19 cellular contexts compared by ENCODE assay signal in genomic region chr9:124782661-124783574, GRCh38. TPM values are rescaled to one million over a fixed set of nuclear protein-coding genes. Genes with fewer than 3 reads are reported as not detected.
DNase-seq lines count a peak whose midpoint lies in the region; ATAC-seq, FAIRE-seq and TF ChIP-seq lines count a peak whose summit lies in the region.
"Had no signal": no experiment of that assay in that cellular context is flagged by ENCODE, and none has a peak within 500 bp of the region (broad histone marks: within the 10 kb centered on the region; RNA-seq: fewer than 3 reads in every experiment).

No MANE protein-coding gene starts in this region.

- no peaks in the 10 kb centered on the region for H3K27me3 ChIP-seq in Peyer's patch
- no peaks in the 10 kb centered on the region for H3K27me3 ChIP-seq in spleen (replicated peaks in 1 of 7)

- no peak for TF ChIP-seq POLR2A in Peyer's patch (IDR thresholded peaks at IDR 0.05)
- TF ChIP-seq POLR2A in spleen (IDR thresholded peaks at IDR 0.05): no peak

- DNase-seq in D721Med (ENCODE audit: insufficient read length, low spot score): peak; percentile 1
- peak in 2 of 3 donors; percentile 21 to 33 for DNase-seq in Peyer's patch
- peak; percentile 42 for DNase-seq in left kidney (ENCODE audit: low read depth, low spot score)
- peak; percentile 59 for DNase-seq in spleen
- no peak for DNase-seq in DMS114 treated with DMSO at 0.1 percent for 48 hours (lab: John Stamatoyannopoulos, UW; ENCODE audit: unreplicated experiment)
- DNase-seq in NCI-H526 treated with DMSO at 0.1 percent for 48 hours (lab: John Stamatoyannopoulos, UW): no peak
- DNase-seq in GM19238 (ENCODE audit: insufficient read length, low spot score): no peak
- DNase-seq: activated CD4-positive, alpha-beta T cell treated with anti-CD3 and anti-CD28 coated beads for 48 hours; anterior cingulate cortex; cortex of kidney; kidney glomerular epithelial cell; MV-4-11; NCI-H2171 treated with DMSO at 0.1 percent for 48 hours; SIG-M5 had no signal

- no peak for FAIRE-seq in D721Med (lab: Jason Lieb, UNC)
- FAIRE-seq: H54 had no signal

- H3K27ac ChIP-seq in Peyer's patch: no peak overlapping the region
- peak overlapping the region in 7 of 8 donors; percentile 27 to 88 (median 64) for H3K27ac ChIP-seq in spleen
- H3K27ac ChIP-seq: prostate gland, thoracic aorta had no signal

- intact Hi-C loops in spleen (cut with DNase I; ENCODE audit: low total_unique reads): no loop called here

- no peak for TF ChIP-seq CTCF in D721Med (IDR thresholded peaks at IDR 0.05; ENCODE audit: insufficient read depth, missing control alignments)
- no peak for TF ChIP-seq CTCF in Peyer's patch (IDR thresholded peaks at IDR 0.05)
- no peak for TF ChIP-seq CTCF in spleen (IDR thresholded peaks at IDR 0.05 in 8 of 11, conservative IDR thresholded peaks at IDR 0.05 in 3 of 11)

- no peak for ATAC-seq in GM18511 (IDR thresholded peaks at IDR 0.05; ENCODE audit: unreplicated experiment)
- ATAC-seq: esophagus mucosa had no signal

- H3K4me3 ChIP-seq in Peyer's patch (no peak overlapping the region), spleen (no peak overlapping the region)
- H3K4me3 ChIP-seq: prostate gland, thoracic aorta had no signal

- WGBS in spleen, 5 donors: 80 to 89% (median 82%) methylated on average over 11 to 13 of the region's 13 CpGs

- H3K4me1 ChIP-seq in Peyer's patch (peaks cover 0 to 9% (median 0%) of the 10 kb centered on the region in 4 donors), spleen (peaks cover 3 to 70% (median 46%) of the 10 kb centered on the region in 6 donors)
- H3K4me1 ChIP-seq: prostate gland had no signal

- H3K9me3 ChIP-seq in Peyer's patch (no peaks in the 10 kb centered on the region), spleen (no peaks in the 10 kb centered on the region)
- H3K9me3 ChIP-seq: prostate gland, thoracic aorta had no signal

- H3K36me3 ChIP-seq in Peyer's patch: no peaks in the 10 kb centered on the region
- H3K36me3 ChIP-seq in spleen: peaks cover 0 to 13% (median 0%) of the 10 kb centered on the region in 6 donors
- H3K36me3 ChIP-seq: prostate gland, thoracic aorta had no signal

RNA-seq across cellular contexts. Expression of gene OLFML2A, which starts 6.0 kb away (rescaled TPM):
- total RNA-seq in Peyer's patch (10 to 100 TPM in 1 of 4 donors, 1 to 10 TPM in 2, under 1 TPM in 1; 0.88 to 10.0 (median 8.7) TPM), spleen (100 to 1,000 TPM in 6 of 7 donors, 10 to 100 TPM in 1; 44.0 to 187 (median 139) TPM)
- 10 to 100 TPM in 1 of 3 donors, 1 to 10 TPM in 2; 3.0 to 12.5 (median 3.2) TPM for polyA plus RNA-seq in spleen

RNA-seq across cellular contexts. Expression of gene NR6A1, which starts 11.8 kb away (rescaled TPM):
- total RNA-seq in Peyer's patch (10 to 100 TPM; 10.7 to 43.0 (median 28.1) TPM), spleen (1 to 10 TPM; 1.7 to 3.7 (median 2.5) TPM)
- polyA plus RNA-seq in spleen: under 1 TPM; 0.14 to 0.35 (median 0.24) TPM

Comparison
In these comparisons a context has a peak if more than half of its experiments do, and no peak if none do; other contexts are left out.
1. DNase-seq: peak in D721Med (single experiment), Peyer's patch (2 of 3), left kidney (single experiment) and spleen (single experiment); none in DMS114 treated with DMSO at 0.1 percent for 48 hours (single experiment), NCI-H526 treated with DMSO at 0.1 percent for 48 hours (single experiment) and GM19238 (single experiment).
2. H3K27ac ChIP-seq: peak in spleen (7 of 8); none in Peyer's patch (0 of 4).
3. RNA of gene OLFML2A, which starts 6.0 kb away (total RNA-seq): 44.0 to 187 TPM in spleen; 0.88 to 10.0 TPM in Peyer's patch; every median in the first group is over 4 times any median in the second.